8 cellular contexts compared by ENCODE assay signal in genomic region chr9:78201158-78201777, GRCh38. TPM values are rescaled to one million over a fixed set of nuclear protein-coding genes. Genes with fewer than 3 reads are reported as not detected.
DNase-seq lines count a peak whose midpoint lies in the region; ATAC-seq lines count a peak whose summit lies in the region.
"Not testable (repeated sequence)": the region's sequence is repeated elsewhere in the genome, so short reads cannot be mapped to it uniquely, and the experiment has no call there.

No MANE protein-coding gene starts in this region.

- peak overlapping the region; percentile 50 to 73 (median 58) for H3K4me3 Mint-ChIP-seq in CD4-positive, CD25-positive, alpha-beta regulatory T cell
- H3K4me3 Mint-ChIP-seq in activated naive CD4-positive, alpha-beta T cell treated with anti-CD3 and anti-CD28 coated beads for 36 hours, result peak overlapping the region; percentile 23

- H3K4me1 Mint-ChIP-seq in CD4-positive, CD25-positive, alpha-beta regulatory T cell, result peaks cover 19 to 31% (median 30%) of the 10 kb centered on the region in 4 donors
- H3K4me1 Mint-ChIP-seq in activated naive CD4-positive, alpha-beta T cell treated with anti-CD3 and anti-CD28 coated beads for 36 hours (ENCODE audit: low read depth), result peaks cover 25% of the 10 kb centered on the region

- intact Hi-C loops in activated naive CD4-positive, alpha-beta T cell treated with anti-CD3 and anti-CD28 coated beads for 36 hours (cut with micrococcal nuclease), result loop anchor here (1.0 to 2.0 kb wide), 2 partner anchors 36 to 725 kb away; partner anchors contain the start of gene CEP78

- peak; percentile 7 to 89 (median 52) for DNase-seq in CD4-positive, CD25-positive, alpha-beta regulatory T cell
- DNase-seq in NCI-H510A (lab: John Stamatoyannopoulos, UW), result peak; percentile 19
- DNase-seq in activated CD4-positive, CD25-positive, alpha-beta regulatory T cell treated with anti-CD3 and anti-CD28 coated beads, Interleukin-2, amount 50 U/mL, for 72 hours, result peak; percentile 40
- DNase-seq in activated naive CD4-positive, alpha-beta T cell treated with anti-CD3 and anti-CD28 coated beads for 36 hours, result peak; percentile 88
- peak; percentile 63 for DNase-seq in islet precursor cell
- peak; percentile 25 to 33 for DNase-seq in stimulated activated CD4-positive, alpha-beta T cell treated with anti-CD3 and anti-CD28 coated beads, Interleukin-4, amount 100 ng/mL, for 48 hours (ENCODE audit: low read depth in 2 of 2)

- ATAC-seq in CD4-positive, CD25-positive, alpha-beta regulatory T cell (ENCODE audit: low read depth in 2 of 2), result peak; percentile 66 to 90
- ATAC-seq in GM19397 (IDR thresholded peaks at IDR 0.05; ENCODE audit: unreplicated experiment) (peak; percentile 74), HG03196 (IDR thresholded peaks at IDR 0.05; ENCODE audit: unreplicated experiment) (peak; percentile 74)

- H3K27ac Mint-ChIP-seq in CD4-positive, CD25-positive, alpha-beta regulatory T cell, result peak overlapping the region; percentile 72 to 95 (median 90)
- peak overlapping the region; percentile 63 for H3K27ac Mint-ChIP-seq in activated naive CD4-positive, alpha-beta T cell treated with anti-CD3 and anti-CD28 coated beads for 36 hours

- H3K9me3 ChIP-seq in CD4-positive, CD25-positive, alpha-beta regulatory T cell (ENCODE audit: control insufficient read depth in 2 of 2, low read length in 2 of 2), result peaks cover 4 to 19% of the 10 kb centered on the region in 2 experiments

- H3K27me3 Mint-ChIP-seq in CD4-positive, CD25-positive, alpha-beta regulatory T cell; activated naive CD4-positive, alpha-beta T cell treated with anti-CD3 and anti-CD28 coated beads for 36 hours (ENCODE audit: low read depth): not testable (repeated sequence)

- H3K4me1 ChIP-seq in CD4-positive, CD25-positive, alpha-beta regulatory T cell (ENCODE audit: control insufficient read depth, insufficient read depth, low read length, poor library complexity, severe bottlenecking), result peaks cover 20% of the 10 kb centered on the region

- H3K36me3 Mint-ChIP-seq in CD4-positive, CD25-positive, alpha-beta regulatory T cell, result peaks cover 21% of the 10 kb centered on the region
- peaks cover 15% of the 10 kb centered on the region for H3K36me3 Mint-ChIP-seq in activated naive CD4-positive, alpha-beta T cell treated with anti-CD3 and anti-CD28 coated beads for 36 hours (ENCODE audit: low read depth)

- H3K9me3 Mint-ChIP-seq in CD4-positive, CD25-positive, alpha-beta regulatory T cell, result peaks cover 2 to 59% (median 20%) of the 10 kb centered on the region in 7 donors
- peaks cover 52% of the 10 kb centered on the region for H3K9me3 Mint-ChIP-seq in activated naive CD4-positive, alpha-beta T cell treated with anti-CD3 and anti-CD28 coated beads for 36 hours

- H3K27me3 ChIP-seq in CD4-positive, CD25-positive, alpha-beta regulatory T cell (ENCODE audit: control insufficient read depth, insufficient read depth, low read length), result not testable (repeated sequence)

- H3K36me3 ChIP-seq in CD4-positive, CD25-positive, alpha-beta regulatory T cell (ENCODE audit: control insufficient read depth, insufficient read depth, low read length), result not testable (repeated sequence)

- H3K27ac ChIP-seq in CD4-positive, CD25-positive, alpha-beta regulatory T cell (ENCODE audit: insufficient read depth, low read length, poor library complexity, severe bottlenecking), result not testable (repeated sequence)

- CTCF ChIA-PET in activated naive CD4-positive, alpha-beta T cell treated with anti-CD3 and anti-CD28 coated beads for 36 hours (lab: Charles Lee), result interaction anchor here (0.6 to 1.2 kb wide), 5 partner anchors 15 to 744 kb away, joined by 3 to 5 read pairs (median 3); no protein-coding TSS in a partner anchor

- peak overlapping the region; percentile 13 for H3K4me3 ChIP-seq in CD4-positive, CD25-positive, alpha-beta regulatory T cell (ENCODE audit: low read depth, low read length)

RNA-seq across cellular contexts. Expression of gene CEP78, which starts 34.6 kb away (rescaled TPM):
- 39.8 TPM for total RNA-seq in CD4-positive, CD25-positive, alpha-beta regulatory T cell
- polyA plus RNA-seq in CD4-positive, CD25-positive, alpha-beta regulatory T cell, result 10 to 100 TPM; 24.9 to 43.6 (median 28.6) TPM
- 10 to 100 TPM; 39.5 to 39.7 TPM for total RNA-seq in activated naive CD4-positive, alpha-beta T cell treated with anti-CD3 and anti-CD28 coated beads for 36 hours

Comparison
In these comparisons a context has a peak if more than half of its experiments do, and no peak if none do; other contexts are left out.
1. DNase-seq: peak in every context shown above with its lines; median percentile 88 in activated naive CD4-positive, alpha-beta T cell treated with anti-CD3 and anti-CD28 coated beads for 36 hours; 63 in islet precursor cell; 52 in CD4-positive, CD25-positive, alpha-beta regulatory T cell; 40 in activated CD4-positive, CD25-positive, alpha-beta regulatory T cell treated with anti-CD3 and anti-CD28 coated beads, Interleukin-2, amount 50 U/mL, for 72 hours; 29 in stimulated activated CD4-positive, alpha-beta T cell treated with anti-CD3 and anti-CD28 coated beads, Interleukin-4, amount 100 ng/mL, for 48 hours; 19 in NCI-H510A.